In genomic region chr1:180854001-180854400, GRCh38 we compare ENCODE assay signal across 1 cellular context.
TF ChIP-seq lines count a peak whose summit lies in the region.

No MANE protein-coding gene starts in this region.

TF ChIP-seq in SK-N-SH treated with all-trans-retinoic acid at 6 μM for 48 hours, 23 proteins besides CTCF, POLR2A, EP300 and RAD21 (continued from another document):
- no peak for TF ChIP-seq OSR1 (CRISPR knock-in tag; IDR thresholded peaks at IDR 0.05)
- TF ChIP-seq SNAI2 (CRISPR knock-in tag; IDR thresholded peaks at IDR 0.05), result no peak
- no peak for TF ChIP-seq ISL1 (CRISPR knock-in tag; IDR thresholded peaks at IDR 0.05)
- no peak for TF ChIP-seq ZNF565 (CRISPR knock-in tag; conservative IDR thresholded peaks at IDR 0.05; ENCODE audit: low read depth)
- no peak for TF ChIP-seq CSRNP3 (CRISPR knock-in tag; IDR thresholded peaks at IDR 0.05)
TF ChIP-seq in SK-N-SH treated with all-trans-retinoic acid at 6 μM for 48 hours: peak in this region for 0.
